ENCODE assay signal across 26 cellular contexts in genomic region chr5:7271728-7272127, GRCh38.
"Had no signal": no experiment of that assay in that cellular context is flagged by ENCODE, and none has a peak within 500 bp of the region (broad histone marks: within the 10 kb centered on the region; RNA-seq: fewer than 3 reads in every experiment).

No MANE protein-coding gene starts in this region.

- H3K27me3 ChIP-seq: esophagus squamous epithelium, heart right ventricle, neutrophil, upper lobe of left lung, vagina had no signal

- H3K36me3 ChIP-seq: esophagus squamous epithelium, heart right ventricle, left ventricle myocardium inferior, neutrophil, thoracic aorta, upper lobe of left lung, vagina had no signal

- H3K4me3 ChIP-seq: esophagus squamous epithelium, heart right ventricle, left ventricle myocardium inferior, lung, skin epidermis, thoracic aorta, upper lobe of left lung, vagina had no signal

- H3K4me1 ChIP-seq: esophagus squamous epithelium, heart right ventricle, left ventricle myocardium inferior, upper lobe of left lung, vagina had no signal

- DNase-seq: activated CD4-positive, alpha-beta T cell treated with anti-CD3 and anti-CD28 coated beads for 1 hour; activated CD4-positive, alpha-beta T cell treated with anti-CD3 and anti-CD28 coated beads, Interleukin-2, amount 50 U/mL, for 1 hour; activated CD8-positive, alpha-beta T cell treated with anti-CD3 and anti-CD28 coated beads for 36 hours; activated naive CD8-positive, alpha-beta T cell treated with anti-CD3 and anti-CD28 coated beads, Interleukin-2, amount 50 U/mL, for 24 hours; activated T-cell treated with anti-CD3 and anti-CD28 coated beads, Interleukin-2, amount 50 U/mL, for 4 hours; esophagus squamous epithelium; foreskin melanocyte; heart right ventricle; kidney glomerular epithelial cell; left ventricle myocardium inferior; naive B cell; nephron progenitor cell; stimulated activated CD4-positive, alpha-beta T cell treated with anti-CD3 and anti-CD28 coated beads, Interleukin-4, amount 100 ng/mL, for 24 hours; T-helper 17 cell; T1000; upper lobe of left lung had no signal

- FAIRE-seq: bronchial epithelial cell had no signal

- ATAC-seq: activated CD8-positive, alpha-beta T cell treated with anti-CD3 and anti-CD28 coated beads for 36 hours; activated naive CD8-positive, alpha-beta T cell treated with anti-CD3 and anti-CD28 coated beads, Interleukin-2, amount 50 U/mL, for 24 hours; activated T-cell treated with anti-CD3 and anti-CD28 coated beads, Interleukin-2, amount 50 U/mL, for 4 hours; activated T-helper 17 cell treated with anti-CD3 and anti-CD28 coated beads, Interleukin-2, amount 50 U/mL, for 72 hours; heart right ventricle; sciatic nerve; stimulated activated effector memory CD8-positive, alpha-beta T cell treated with anti-CD3 and anti-CD28 coated beads, Interleukin-12 subunit alpha, Interleukin-12 subunit beta, amount 100 ng/mL, for 72 hours; T-helper 17 cell had no signal

- H3K9me3 ChIP-seq: esophagus squamous epithelium, neutrophil, thoracic aorta, upper lobe of left lung, vagina had no signal

- H3K27ac ChIP-seq: epithelial cell of prostate, esophagus squamous epithelium, heart right ventricle, left ventricle myocardium inferior, neutrophil, skin epidermis, thoracic aorta, upper lobe of left lung, vagina had no signal
